9 cellular contexts compared by ENCODE assay signal in genomic region chr11:122157540-122158173, GRCh38. TPM values are rescaled to one million over a fixed set of nuclear protein-coding genes. Genes with fewer than 3 reads are reported as not detected.
DNase-seq lines count a peak whose midpoint lies in the region; ATAC-seq and TF ChIP-seq lines count a peak whose summit lies in the region.
"Had no signal": no experiment of that assay in that cellular context is flagged by ENCODE, and none has a peak within 500 bp of the region (broad histone marks: within the 10 kb centered on the region; RNA-seq: fewer than 3 reads in every experiment).

No MANE protein-coding gene starts in this region.

- H3K27ac ChIP-seq in IMR-90 (ENCODE audit: insufficient read depth, low read length) (peak overlapping the region; percentile 82; the same call in 1 of the 2 replicates), skeletal muscle tissue (ENCODE audit: low read depth, low read length) (peak overlapping the region; percentile 49)

- intact Hi-C loops in IMR-90 (cut with micrococcal nuclease) = no loop called here

- peak overlapping the region; percentile 50 for H3K14ac ChIP-seq in IMR-90 (replicated peaks; ENCODE audit: low read depth, low read length)

- H3K36me3 Mint-ChIP-seq in T-cell = no peaks in the 10 kb centered on the region

- H3K9me1 ChIP-seq in IMR-90 (ENCODE audit: insufficient read depth, low read length) = peaks cover 10% of the 10 kb centered on the region

- no peaks in the 10 kb centered on the region for H3K9me3 Mint-ChIP-seq in T-cell

- no peak overlapping the region for H2AK9ac ChIP-seq in IMR-90 (replicated peaks; ENCODE audit: low read depth, low read length, poor library complexity)

- peak overlapping the region; percentile 61 for H3K9ac ChIP-seq in IMR-90 (ENCODE audit: low read depth, low read length)
- peak overlapping the region; percentile 72 to 88 (median 78) for H3K9ac ChIP-seq in skeletal muscle tissue (ENCODE audit: low read depth in 1 of 3, low read length in 3 of 3)

- H4K20me1 ChIP-seq in IMR-90 (ENCODE audit: insufficient read depth, low read length) = peaks cover 74% of the 10 kb centered on the region

- peak overlapping the region; percentile 41 to 65 (median 51) for H3K4me3 Mint-ChIP-seq in T-cell

- H4K5ac ChIP-seq in IMR-90 (ENCODE audit: low read depth, low read length) = peak overlapping the region; percentile 27

- H3K56ac ChIP-seq in IMR-90 (ENCODE audit: extremely low read depth, insufficient read depth, low read length) = peak overlapping the region; percentile 85; the same call in 1 of the 2 replicates

- H3K4me1 ChIP-seq in IMR-90 (ENCODE audit: control insufficient read depth, insufficient read depth, low read length) = peaks cover 44% of the 10 kb centered on the region
- H3K4me1 ChIP-seq in skeletal muscle tissue (ENCODE audit: control insufficient read depth in 3 of 3, insufficient read depth in 3 of 3, low read length in 3 of 3) = peaks cover 4 to 14% (median 6%) of the 10 kb centered on the region in 3 donors

- no peak for DNase-seq in IMR-90
- no peak for DNase-seq in T-cell
- peak; percentile 65 for DNase-seq in fibroblast of peridontal ligament (ENCODE audit: extremely low read depth)
- no peak for DNase-seq in activated effector memory CD4-positive, alpha-beta T cell treated with Interleukin-2 at 50 U/mL for 16 hours
- DNase-seq in HK-2 (ENCODE audit: unreplicated experiment) = no peak
- no peak for DNase-seq in stimulated activated naive CD4-positive, alpha-beta T cell treated with Interleukin-2 at 50 U/mL for 16 hours (lab: John Stamatoyannopoulos, UW)

- no CpG with 5 or more reads among the region's 4 CpGs for WGBS in IMR-90 (ENCODE audit: extremely low coverage in 2 of 2, insufficient read length in 1 of 2), 2 experiments

- H2BK5ac ChIP-seq in IMR-90 (ENCODE audit: low read depth, low read length, poor library complexity, severe bottlenecking) = peak overlapping the region; percentile 97

- ATAC-seq in IMR-90 (ENCODE audit: low read depth) (no peak), T-cell (replicated peaks in 1 of 4) (no peak), GM21619 (IDR thresholded peaks at IDR 0.05; ENCODE audit: unreplicated experiment) (no peak)

- peak overlapping the region; percentile 38 for H3K18ac ChIP-seq in IMR-90 (ENCODE audit: low read depth, low read length)

- dilution Hi-C loops in IMR-90 (cut with HindIII; ENCODE audit: low sequenced_read_pairs, unreplicated experiment) = no loop called here

- peaks cover 10 to 12% of the 10 kb centered on the region in 2 donors for H3K27me3 Mint-ChIP-seq in T-cell

- H3K4ac ChIP-seq in IMR-90 (ENCODE audit: low read depth, low read length) = peak overlapping the region; percentile 68; the same call in 1 of the 2 replicates

- in situ Hi-C loops in IMR-90 (cut with MboI; ENCODE audit: low sequenced_read_pairs) = no loop called here

- CTCF ChIA-PET in IMR-90 (lab: Yijun Ruan, JAX) = interaction anchor here (1.1 kb wide), 1 partner anchor 10 kb away, joined by 7 read pairs; no protein-coding TSS in a partner anchor
- CTCF ChIA-PET in T-cell (lab: Charles Lee) = no interaction called here

- no peak for TF ChIP-seq RAD21 in IMR-90 (IDR thresholded peaks at IDR 0.05; ENCODE audit: low read length)

- peak overlapping the region; percentile 58 to 77; a peak in 3 of 4 replicates for H4K8ac ChIP-seq in IMR-90 (ENCODE audit: low read depth in 2 of 2, low read length in 2 of 2)

- no TSS peak for BruUV-seq in IMR-90 (replicated peaks; lab: Mats Ljungman, UMichigan)

- peaks cover 16 to 20% (median 18%) of the 10 kb centered on the region in 3 donors for H3K4me1 Mint-ChIP-seq in T-cell

- H3K79me1 ChIP-seq in IMR-90 (ENCODE audit: low read depth in 1 of 2, low read length in 2 of 2) = peaks cover 0 to 17% of the 10 kb centered on the region in 2 experiments; a peak in 3 of 4 replicates

- no peak overlapping the region for H2AFZ ChIP-seq in IMR-90 (replicated peaks; ENCODE audit: low read length, poor library complexity)

- H3K4me2 ChIP-seq in IMR-90 (ENCODE audit: low read depth, low read length) = peak overlapping the region; percentile 60

- peak overlapping the region; percentile 12; the same call in 1 of the 2 replicates for H3K4me3 ChIP-seq in IMR-90 (ENCODE audit: insufficient read depth, low read depth, low read length)
- H3K4me3 ChIP-seq in skeletal muscle tissue (ENCODE audit: low read length in 3 of 3) = peak overlapping the region; percentile 62 to 83 (median 71)

- H2BK15ac ChIP-seq in IMR-90 (ENCODE audit: low read depth, low read length) = 0 out of 3 replicates have a peak overlapping the region, but pooled peaks have one; percentile 34

- no peak for TF ChIP-seq POLR2A in IMR-90 (IDR thresholded peaks at IDR 0.05; ENCODE audit: low read depth, low read length)

- H3K23ac ChIP-seq in IMR-90 (ENCODE audit: low read depth, low read length) = peak overlapping the region; percentile 93; the same call in 1 of the 2 replicates

- peak overlapping the region; percentile 47; the same call in 1 of the 2 replicates for H2BK120ac ChIP-seq in IMR-90 (ENCODE audit: low read depth, low read length)

- TF ChIP-seq CTCF in IMR-90 (conservative IDR thresholded peaks at IDR 0.05; ENCODE audit: low read depth, low read length) = no peak

- no peak overlapping the region for H2AK5ac ChIP-seq in IMR-90 (ENCODE audit: low read depth, low read length)

- H3K36me3 ChIP-seq in IMR-90 (ENCODE audit: control insufficient read depth, insufficient read depth, low read length) = peaks cover 41% of the 10 kb centered on the region
- no peaks in the 10 kb centered on the region for H3K36me3 ChIP-seq in skeletal muscle tissue (ENCODE audit: control insufficient read depth in 3 of 3, insufficient read depth in 3 of 3, low read length in 3 of 3)

- peak overlapping the region; percentile 64; the same call in 1 of the 2 replicates for H4K91ac ChIP-seq in IMR-90 (ENCODE audit: insufficient read depth, low read depth, low read length)

- H3K27me3 ChIP-seq in IMR-90 (ENCODE audit: control insufficient read depth, insufficient read depth, low read length) (no peaks in the 10 kb centered on the region), skeletal muscle tissue (ENCODE audit: control insufficient read depth in 3 of 3, insufficient read depth in 3 of 3, low read length in 3 of 3) (no peaks in the 10 kb centered on the region)

- peak overlapping the region; percentile 67; the same call in 1 of the 2 replicates for H2BK20ac ChIP-seq in IMR-90 (ENCODE audit: low read depth, low read length)

- POLR2A ChIA-PET in IMR-90 (lab: Charles Lee; ENCODE audit: unreplicated experiment) (no interaction called here), T-cell (lab: Charles Lee) (interaction anchor here in 1 of 2 donors (0.7 kb wide), 1 partner anchor 16 kb away, joined by 3 read pairs; no protein-coding TSS in a partner anchor)

- no peaks in the 10 kb centered on the region for H3K9me3 ChIP-seq in IMR-90 (ENCODE audit: control insufficient read depth, insufficient read depth, low read length)
- H3K9me3 ChIP-seq in skeletal muscle tissue (ENCODE audit: control insufficient read depth in 3 of 3, low read length in 3 of 3) = no peaks in the 10 kb centered on the region

- no peak overlapping the region for H3K27ac Mint-ChIP-seq in T-cell

TF ChIP-seq in IMR-90, 13 proteins besides CTCF, POLR2A, EP300 and RAD21:
- no peak for TF ChIP-seq USF2 (IDR thresholded peaks at IDR 0.05; ENCODE audit: low read depth, low read length)
- no peak for TF ChIP-seq FOS (IDR thresholded peaks at IDR 0.05; ENCODE audit: low read depth, low read length)
- TF ChIP-seq NFE2L2 (IDR thresholded peaks at IDR 0.05; ENCODE audit: low read depth, low read length) = no peak
- TF ChIP-seq SMC3 (IDR thresholded peaks at IDR 0.05; ENCODE audit: low read depth, low read length) = no peak
- TF ChIP-seq RCOR1 (IDR thresholded peaks at IDR 0.05; ENCODE audit: insufficient replicate concordance, low read length) = no peak
- no peak for TF ChIP-seq MXI1 (IDR thresholded peaks at IDR 0.05; ENCODE audit: borderline replicate concordance, low read depth, low read length)
- no peak for TF ChIP-seq MAFK (IDR thresholded peaks at IDR 0.05; ENCODE audit: low read depth, low read length)
- no peak for TF ChIP-seq RFX5 (IDR thresholded peaks at IDR 0.05; ENCODE audit: low read depth, low read length)
- TF ChIP-seq CEBPB (IDR thresholded peaks at IDR 0.05; ENCODE audit: low read depth, low read length) = no peak
- TF ChIP-seq BHLHE40 (IDR thresholded peaks at IDR 0.05; ENCODE audit: low read depth, low read length) = no peak
- no peak for TF ChIP-seq MAZ (IDR thresholded peaks at IDR 0.05; ENCODE audit: borderline replicate concordance, low read depth, low read length)
- no peak for TF ChIP-seq ELK1 (IDR thresholded peaks at IDR 0.05; ENCODE audit: borderline replicate concordance, low read depth, low read length)
- TF ChIP-seq CHD1 (IDR thresholded peaks at IDR 0.05; ENCODE audit: low read depth, low read length) = no peak

RNA-seq across cellular contexts. Expression of gene BLID, which starts 41.6 kb away (rescaled TPM):
- total RNA-seq in IMR-90 (2012; rRNA removed) = 25.8 and 30.8 TPM in 2 replicates
- polyA plus RNA-seq in IMR-90 (2012; rRNA removed) = 0.13 and 0.24 TPM in 2 replicates
- not detected in 2 replicates for polyA plus RNA-seq in IMR-90 (2012; cell fraction: cytosol; rRNA removed)
- 0.24 and 2.9 TPM in 2 replicates for polyA plus RNA-seq in IMR-90 (2012; cell fraction: nucleus; rRNA removed; ENCODE audit: low replicate concordance)
- not detected for total RNA-seq in T-cell
- 0.52 TPM for total RNA-seq in skeletal muscle tissue
- total RNA-seq: T-helper 1 cell treated with Interleukin-12 subunit alpha and Interleukin-12 subunit beta and Interleukin-4 antibody, amounts not matched to agents 30 ng/mL and 1 ng/mL, for 36 hours had no signal

Comparison
In these comparisons a context has a peak if more than half of its experiments do, and no peak if none do; other contexts are left out.
1. RNA of gene BLID, which starts 41.6 kb away (total RNA-seq): 25.8 to 30.8 TPM in IMR-90; 0.52 TPM in skeletal muscle tissue (single experiment) and not detected in T-cell; every median in the first group is over 10 times any median in the second.